ENCODE assay signal across 12 cellular contexts in genomic region chr1:233293556-233294446, GRCh38. TPM values are rescaled to one million over a fixed set of nuclear protein-coding genes. Genes with fewer than 3 reads are reported as not detected.
DNase-seq lines count a peak whose midpoint lies in the region; TF ChIP-seq lines count a peak whose summit lies in the region.
"Had no signal": no experiment of that assay in that cellular context is flagged by ENCODE, and none has a peak within 500 bp of the region (broad histone marks: within the 10 kb centered on the region; RNA-seq: fewer than 3 reads in every experiment).

No MANE protein-coding gene starts in this region.

- no peak overlapping the region for H2AFZ ChIP-seq in osteoblast (ENCODE audit: low read length)

- TF ChIP-seq CTCF in chondrocyte (IDR thresholded peaks at IDR 0.05) (no peak), osteoblast (IDR thresholded peaks at IDR 0.05; ENCODE audit: extremely low read depth, low read depth, low read length) (no peak), BE2C (IDR thresholded peaks at IDR 0.05; ENCODE audit: low read depth, low read length) (no peak)

- H3K27ac Mint-ChIP-seq in activated CD4-positive, alpha-beta T cell treated with anti-CD3 and anti-CD28 coated beads, Interleukin-2, amount 10 ng/mL, durations not matched to agents 24 days and 14 days, result no peak overlapping the region
- H3K27ac Mint-ChIP-seq in chondrocyte (ENCODE audit: unreplicated experiment), result peak overlapping the region; percentile 58

- no peaks in the 10 kb centered on the region for H3K27me3 Mint-ChIP-seq in activated CD4-positive, alpha-beta T cell treated with anti-CD3 and anti-CD28 coated beads, Interleukin-2, amount 10 ng/mL, durations not matched to agents 24 days and 14 days
- H3K27me3 Mint-ChIP-seq in chondrocyte (ENCODE audit: low read depth), result no peaks in the 10 kb centered on the region

- peaks cover 11% of the 10 kb centered on the region for H3K4me1 ChIP-seq in osteoblast (ENCODE audit: insufficient read depth, low read length)
- H3K4me1 ChIP-seq in BE2C, result no peaks in the 10 kb centered on the region

- H3K4me3 Mint-ChIP-seq in activated CD4-positive, alpha-beta T cell treated with anti-CD3 and anti-CD28 coated beads, Interleukin-2, amount 10 ng/mL, durations not matched to agents 24 days and 14 days, result peak overlapping the region; percentile 97
- no peak overlapping the region for H3K4me3 Mint-ChIP-seq in chondrocyte (ENCODE audit: unreplicated experiment)

- no peaks in the 10 kb centered on the region for H3K9me3 Mint-ChIP-seq in activated CD4-positive, alpha-beta T cell treated with anti-CD3 and anti-CD28 coated beads, Interleukin-2, amount 10 ng/mL, durations not matched to agents 24 days and 14 days
- H3K9me3 Mint-ChIP-seq in chondrocyte (ENCODE audit: low read depth), result no peaks in the 10 kb centered on the region

- peaks cover 35% of the 10 kb centered on the region for H3K4me1 Mint-ChIP-seq in activated CD4-positive, alpha-beta T cell treated with anti-CD3 and anti-CD28 coated beads, Interleukin-2, amount 10 ng/mL, durations not matched to agents 24 days and 14 days
- H3K4me1 Mint-ChIP-seq in chondrocyte (ENCODE audit: low read depth), result peaks cover 34% of the 10 kb centered on the region

- H3K27me3 ChIP-seq in osteoblast (ENCODE audit: insufficient read depth, low read length) (no peaks in the 10 kb centered on the region), BE2C (no peaks in the 10 kb centered on the region; the same call in 1 of the 2 replicates)
- H3K27me3 ChIP-seq: foreskin keratinocyte had no signal

- no peak overlapping the region for H3K4me2 ChIP-seq in osteoblast (ENCODE audit: insufficient read depth, low read length)

- H3K27ac ChIP-seq in osteoblast (ENCODE audit: low read depth, low read length), result no peak overlapping the region
- H3K27ac ChIP-seq: upper lobe of right lung had no signal

- no peak for DNase-seq in activated CD4-positive, alpha-beta T cell treated with anti-CD3 and anti-CD28 coated beads, Interleukin-2, amount 10 ng/mL, durations not matched to agents 24 days and 14 days
- no peak for DNase-seq in activated CD4-positive, alpha-beta T cell treated with anti-CD3 and anti-CD28 coated beads for 1 hour
- DNase-seq in M059J (ENCODE audit: low read depth) (peak; percentile 35), chondrocyte (ENCODE audit: low spot score) (no peak), osteoblast (ENCODE audit: insufficient read length, low spot score, missing footprints) (peak; percentile 64), hippocampal formation (lab: John Stamatoyannopoulos, UW) (no peak), BE2C (no peak)
- DNase-seq in stimulated activated naive CD4-positive, alpha-beta T cell treated with Interleukin-2 at 50 U/mL for 16 hours (lab: John Stamatoyannopoulos, UW), result no peak
- DNase-seq: cerebellar nuclear complex, NCI-H2029, upper lobe of right lung had no signal

- H3K36me3 ChIP-seq in osteoblast (ENCODE audit: insufficient read depth, low read length) (no peaks in the 10 kb centered on the region), BE2C (no peaks in the 10 kb centered on the region)
- H3K36me3 ChIP-seq: upper lobe of right lung had no signal

- H3K9me3 ChIP-seq in osteoblast (ENCODE audit: low read depth, low read length), result no peaks in the 10 kb centered on the region
- H3K9me3 ChIP-seq in BE2C, result no peaks in the 10 kb centered on the region
- H3K9me3 ChIP-seq: upper lobe of right lung had no signal

- peaks cover 3% of the 10 kb centered on the region for H4K20me1 ChIP-seq in osteoblast (ENCODE audit: insufficient read depth, low read length)

- intact Hi-C loops in activated CD4-positive, alpha-beta T cell treated with anti-CD3 and anti-CD28 coated beads, Interleukin-2, amount 10 ng/mL, durations not matched to agents 24 days and 14 days (cut with micrococcal nuclease), result loop anchor here (5.0 to 10.0 kb wide), 2 partner anchors 34 to 179 kb away; partner anchors contain the start of gene MAP3K21

- H3K4me3 ChIP-seq in osteoblast (ENCODE audit: insufficient read depth, low read length) (no peak overlapping the region), BE2C (ENCODE audit: low read depth, low read length) (no peak overlapping the region)

- peaks cover 19% of the 10 kb centered on the region for H3K36me3 Mint-ChIP-seq in activated CD4-positive, alpha-beta T cell treated with anti-CD3 and anti-CD28 coated beads, Interleukin-2, amount 10 ng/mL, durations not matched to agents 24 days and 14 days (ENCODE audit: low read depth)
- no peaks in the 10 kb centered on the region for H3K36me3 Mint-ChIP-seq in chondrocyte (ENCODE audit: low read depth)

- peaks cover 41% of the 10 kb centered on the region for H3K79me2 ChIP-seq in osteoblast (ENCODE audit: insufficient read depth, low read length)

RNA-seq across cellular contexts. Expression of gene PCNX2, which starts 1.7 kb away (rescaled TPM):
- 25.0 and 29.5 TPM in 2 replicates for total RNA-seq in activated CD4-positive, alpha-beta T cell treated with anti-CD3 and anti-CD28 coated beads, Interleukin-2, amount 10 ng/mL, durations not matched to agents 24 days and 14 days
- 14.4 and 14.9 TPM in 2 replicates for total RNA-seq in M059J (2014; rRNA removed; shearing (Covaris generic))
- 9.5 to 18.5 TPM (median 12.0 TPM) in 3 replicates for total RNA-seq in chondrocyte
- total RNA-seq in osteoblast, result 56.8 and 68.4 TPM in 2 replicates
- 21.5 TPM for polyA plus RNA-seq in BE2C (2012; ENCODE audit: insufficient read depth, insufficient read length, low read depth)

RNA-seq across cellular contexts. Expression of gene MAP3K21, which starts 33.7 kb away (rescaled TPM):
- total RNA-seq in activated CD4-positive, alpha-beta T cell treated with anti-CD3 and anti-CD28 coated beads, Interleukin-2, amount 10 ng/mL, durations not matched to agents 24 days and 14 days, result 1.5 and 1.6 TPM in 2 replicates
- 3.6 and 7.9 TPM in 2 replicates for total RNA-seq in M059J (2014; rRNA removed; shearing (Covaris generic))
- total RNA-seq in chondrocyte, result 0.17 to 0.25 TPM (median 0.18 TPM) in 3 replicates
- under 0.01 TPM in 2 replicates for total RNA-seq in osteoblast
- not detected for polyA plus RNA-seq in BE2C (2012; ENCODE audit: insufficient read depth, insufficient read length, low read depth)

Comparison
In these comparisons a context has a peak if more than half of its experiments do, and no peak if none do; other contexts are left out.
1. DNase-seq: peak in M059J (single experiment) and osteoblast (single experiment); none in activated CD4-positive, alpha-beta T cell treated with anti-CD3 and anti-CD28 coated beads, Interleukin-2, amount 10 ng/mL, durations not matched to agents 24 days and 14 days (single experiment), activated CD4-positive, alpha-beta T cell treated with anti-CD3 and anti-CD28 coated beads for 1 hour (single experiment), chondrocyte (single experiment), hippocampal formation (0 of 2), BE2C (single experiment) and stimulated activated naive CD4-positive, alpha-beta T cell treated with Interleukin-2 at 50 U/mL for 16 hours (single experiment).